Comparison of ENCODE assay signal across 8 cellular contexts in the genomic region with DNA sequence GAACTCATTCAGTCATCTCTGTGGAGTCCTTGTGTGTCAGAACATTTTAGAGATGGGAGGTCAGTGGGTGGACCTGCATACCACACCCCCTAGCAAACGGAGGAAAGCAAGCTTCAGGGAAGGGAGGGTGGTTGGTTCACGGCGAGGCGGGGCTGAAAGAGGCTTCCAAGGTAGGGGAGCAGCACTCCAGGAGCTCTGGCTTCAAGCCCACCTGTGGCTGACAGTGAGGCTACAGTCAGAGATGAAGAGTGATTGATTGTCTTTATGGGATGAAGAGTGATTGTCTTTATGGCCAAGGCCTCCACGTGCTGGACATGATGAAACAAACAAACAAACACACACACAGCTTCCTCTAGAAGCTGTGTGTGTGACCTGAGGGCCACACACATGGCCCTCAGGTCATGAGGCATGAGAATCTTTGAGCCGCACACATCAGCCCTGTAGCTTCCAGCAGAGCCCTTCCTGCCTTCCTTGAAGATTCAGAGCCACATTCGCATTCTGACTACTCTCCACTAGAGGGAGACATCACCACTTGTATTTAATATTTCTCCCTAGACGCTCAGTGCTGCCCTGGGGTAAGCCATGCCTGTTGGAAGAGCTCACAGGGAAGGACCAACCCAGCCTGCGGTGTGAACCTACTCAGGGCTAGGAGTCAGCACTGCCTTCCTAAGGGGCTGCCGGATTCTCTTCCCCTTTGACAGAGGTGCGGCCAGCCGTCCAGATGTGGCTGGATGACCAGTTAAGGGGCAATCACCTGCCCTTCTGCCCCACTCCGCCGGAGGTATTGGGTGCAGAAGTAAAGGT. TPM values are rescaled to one million over a fixed set of nuclear protein-coding genes. Genes with fewer than 3 reads are reported as not detected.
DNase-seq lines count a peak whose midpoint lies in the region; ATAC-seq and TF ChIP-seq lines count a peak whose summit lies in the region.

No MANE protein-coding gene starts in this region.

- H4K20me1 ChIP-seq in DND-41 (ENCODE audit: insufficient read depth, low read length), result peaks cover 9% of the 10 kb centered on the region; the same call in 1 of the 2 replicates

- H3K36me3 ChIP-seq in DND-41 (ENCODE audit: insufficient read depth, low read length), result no peaks in the 10 kb centered on the region

- H3K27ac ChIP-seq in DND-41 (ENCODE audit: low read length) (no peak overlapping the region), VCaP (no peak overlapping the region)

- DNase-seq in DND-41 (peak; percentile 75), NCI-H345 (lab: John Stamatoyannopoulos, UW) (peak; percentile 89), dermis blood vessel endothelial cell (peak; percentile 86), lower leg skin (ENCODE audit: low spot score in 2 of 2) (peak; percentile 77 to 78)
- DNase-seq in stimulated activated CD8-positive, alpha-beta memory T cell treated with anti-CD3 and anti-CD28 coated beads, Interleukin-4, amount 100 ng/mL, for 48 hours, result peak; percentile 60

- intact Hi-C loops in lower leg skin (cut with DNase I; ENCODE audit: low total_unique reads), result loop anchor here (5.0 to 10.0 kb wide), 2 partner anchors 147 to 229 kb away; no protein-coding TSS in a partner anchor

- H3K27me3 ChIP-seq in DND-41 (ENCODE audit: insufficient read depth, low read length, poor library complexity), result peaks cover 17% of the 10 kb centered on the region

- H3K4me2 ChIP-seq in DND-41 (ENCODE audit: insufficient read depth, low read length), result no peak overlapping the region

- 32 to 37% methylated on average over 14 of the region's 14 CpGs for WGBS in lower leg skin, 2 donors

- no peak for TF ChIP-seq POLR2A in lower leg skin (IDR thresholded peaks at IDR 0.05)

- H3K79me2 ChIP-seq in DND-41 (ENCODE audit: insufficient read depth, low read length), result no peaks in the 10 kb centered on the region

- peaks cover 10% of the 10 kb centered on the region for H3K4me1 ChIP-seq in DND-41 (ENCODE audit: insufficient read depth, low read length)

- peak; percentile 94 for TF ChIP-seq CTCF in DND-41 (IDR thresholded peaks at IDR 0.05; ENCODE audit: borderline replicate concordance, extremely low read depth, low read length, poor library complexity, severe bottlenecking)
- TF ChIP-seq CTCF in VCaP (conservative IDR thresholded peaks at IDR 0.05), result peak; percentile 89
- TF ChIP-seq CTCF in lower leg skin (IDR thresholded peaks at IDR 0.05), result no peak

- peak; percentile 85 for ATAC-seq in DND-41 (ENCODE audit: insufficient read depth, low read depth)
- ATAC-seq in HG02885 (IDR thresholded peaks at IDR 0.05; ENCODE audit: poor library complexity, unreplicated experiment), result peak; percentile 60
- ATAC-seq in HG03432 (IDR thresholded peaks at IDR 0.05; ENCODE audit: unreplicated experiment), result no peak

- no peak overlapping the region for H3K9ac ChIP-seq in DND-41 (ENCODE audit: low read depth, low read length)

- no peaks in the 10 kb centered on the region for H3K9me3 ChIP-seq in DND-41 (ENCODE audit: insufficient read depth, low read length, severe bottlenecking)

- no peak overlapping the region for H2AFZ ChIP-seq in DND-41 (ENCODE audit: low read depth, low read length)

- no peak overlapping the region for H3K4me3 ChIP-seq in DND-41 (ENCODE audit: low read depth in 1 of 2, low read length in 2 of 2)
- no peak overlapping the region for H3K4me3 ChIP-seq in lower leg skin (ENCODE audit: low read depth, poor library complexity, severe bottlenecking)

RNA-seq across cellular contexts. Expression of a gene that starts 54.4 kb away (rescaled TPM):
- total RNA-seq in dermis blood vessel endothelial cell (under 0.01 TPM in 1 of 2 replicates, not detected in the other), lower leg skin (1 to 10 TPM in 1 of 4 donors, under 1 TPM in 1, not detected in 2; 0.13 to 1.1 TPM)

Comparison
In these comparisons a context has a peak if more than half of its experiments do, and no peak if none do; other contexts are left out.
1. CTCF ChIP-seq: peak in DND-41 (single experiment) and VCaP (single experiment); none in lower leg skin (0 of 3).
2. Peak in every context shown above with its lines, with median percentiles within 50 percentile points of each other: DNase-seq.